36 cellular contexts compared by ENCODE assay signal in the genomic region with DNA sequence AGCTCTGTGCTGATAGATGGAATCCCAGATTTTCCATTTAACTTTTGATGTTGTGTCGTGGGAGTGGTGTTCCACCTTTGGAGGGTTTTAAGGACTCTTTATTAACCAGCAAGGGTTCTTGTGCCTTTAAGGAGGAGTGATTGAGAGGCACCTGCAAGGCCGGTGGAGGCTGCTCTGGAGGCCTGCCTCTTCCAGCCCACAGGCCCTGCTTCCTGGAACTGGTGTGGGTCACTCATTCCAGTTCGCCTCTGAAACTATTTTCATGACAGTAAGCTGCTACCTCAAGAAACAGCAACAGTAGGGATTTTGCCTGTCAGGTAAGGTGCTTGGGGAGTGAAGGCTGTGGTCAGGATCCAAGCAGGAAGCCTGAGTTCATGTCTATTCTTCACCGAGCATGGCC. TPM values are rescaled to one million over a fixed set of nuclear protein-coding genes. Genes with fewer than 3 reads are reported as not detected.
"Had no signal": no experiment of that assay in that cellular context is flagged by ENCODE, and none has a peak within 500 bp of the region (broad histone marks: within the 10 kb centered on the region; RNA-seq: fewer than 3 reads in every experiment).

No MANE protein-coding gene starts in this region.

- H3K9me3 Mint-ChIP-seq: activated CD4-positive, alpha-beta memory T cell treated with anti-CD3 and anti-CD28 coated beads, Interleukin-2, amount 10 ng/mL, durations not matched to agents 7 days and 5 days; activated naive CD4-positive, alpha-beta T cell treated with anti-CD3 and anti-CD28 coated beads, Interleukin-2, amount 50 U/mL, for 72 hours had no signal

- H3K4me3 Mint-ChIP-seq: activated CD4-positive, alpha-beta memory T cell treated with anti-CD3 and anti-CD28 coated beads, Interleukin-2, amount 10 ng/mL, durations not matched to agents 7 days and 5 days; activated CD8-positive, alpha-beta memory T cell treated with anti-CD3 and anti-CD28 coated beads, Interleukin-2, amount 10 ng/mL, durations not matched to agents 7 days and 5 days had no signal

- H2AFZ ChIP-seq: PC-9 had no signal

- H3K4me2 ChIP-seq: PC-9 had no signal

- H3K27ac ChIP-seq: adrenal gland, body of pancreas, breast epithelium, PC-9, SJCRH30, SK-N-MC, WERI-Rb-1 had no signal

- DNase-seq: activated CD4-positive, alpha-beta memory T cell treated with anti-CD3 and anti-CD28 coated beads, Interleukin-2, amount 10 ng/mL, durations not matched to agents 7 days and 5 days; activated CD4-positive, alpha-beta T cell treated with anti-CD3 and anti-CD28 coated beads for 1 hour; activated CD4-positive, alpha-beta T cell treated with anti-CD3 and anti-CD28 coated beads for 48 hours; activated CD4-positive, CD25-positive, alpha-beta regulatory T cell; activated CD8-positive, alpha-beta memory T cell treated with anti-CD3 and anti-CD28 coated beads for 24 hours; activated CD8-positive, alpha-beta memory T cell treated with anti-CD3 and anti-CD28 coated beads, Interleukin-2, amount 10 ng/mL, durations not matched to agents 7 days and 5 days; activated CD8-positive, alpha-beta memory T cell treated with anti-CD3 and anti-CD28 coated beads, Interleukin-2, amount 50 U/mL, for 48 hours; activated gamma-delta T cell; activated naive CD4-positive, alpha-beta T cell treated with Interleukin-2 at 50 U/mL for 16 hours; activated T-cell treated with anti-CD3 and anti-CD28 coated beads, Interleukin-2, amount 50 U/mL, for 48 hours; adrenal gland; body of pancreas; Karpas-422; KBM-7; MG63; NCI-H1048; NCI-H1105 treated with DMSO at 0.1 percent for 48 hours; NCI-H1436; NCI-H1694; NCI-H1930; NCI-H2081 treated with DMSO at 0.1 percent for 48 hours; NCI-H510A; NCI-H526; NCI-H748 treated with DMSO at 0.1 percent for 48 hours; NK-92 treated with Interleukin-12 subunit alpha and Interleukin-12 subunit beta, amount 100 ng/mL, for 24 hours; PC-9; SHP77; SJCRH30; T1000; WERI-Rb-1 had no signal

- H3K27ac Mint-ChIP-seq: activated CD4-positive, alpha-beta memory T cell treated with anti-CD3 and anti-CD28 coated beads, Interleukin-2, amount 10 ng/mL, durations not matched to agents 7 days and 5 days; activated CD8-positive, alpha-beta memory T cell treated with anti-CD3 and anti-CD28 coated beads, Interleukin-2, amount 10 ng/mL, durations not matched to agents 7 days and 5 days had no signal

- H3K9me3 ChIP-seq: adrenal gland, body of pancreas, breast epithelium, MG63, SJCRH30 had no signal

- ATAC-seq: activated CD8-positive, alpha-beta memory T cell treated with anti-CD3 and anti-CD28 coated beads, Interleukin-2, amount 10 ng/mL, durations not matched to agents 7 days and 5 days; activated naive CD4-positive, alpha-beta T cell treated with anti-CD3 and anti-CD28 coated beads, Interleukin-2, amount 50 U/mL, for 72 hours; body of pancreas had no signal

- H3K4me1 ChIP-seq: body of pancreas, breast epithelium had no signal

- H3K27me3 ChIP-seq: body of pancreas, breast epithelium, MG63 had no signal

- H3K4me1 Mint-ChIP-seq: activated CD4-positive, alpha-beta memory T cell treated with anti-CD3 and anti-CD28 coated beads, Interleukin-2, amount 10 ng/mL, durations not matched to agents 7 days and 5 days; activated CD8-positive, alpha-beta memory T cell treated with anti-CD3 and anti-CD28 coated beads, Interleukin-2, amount 10 ng/mL, durations not matched to agents 7 days and 5 days had no signal

- H3K36me3 Mint-ChIP-seq: activated CD8-positive, alpha-beta memory T cell treated with anti-CD3 and anti-CD28 coated beads, Interleukin-2, amount 10 ng/mL, durations not matched to agents 7 days and 5 days; activated naive CD4-positive, alpha-beta T cell treated with anti-CD3 and anti-CD28 coated beads, Interleukin-2, amount 50 U/mL, for 72 hours had no signal

- H3K36me3 ChIP-seq: adrenal gland, breast epithelium, MG63, SJCRH30, WERI-Rb-1 had no signal

- H3K4me3 ChIP-seq: adrenal gland, body of pancreas, breast epithelium, MG63, PC-9, SJCRH30, SK-N-MC had no signal

RNA-seq across cellular contexts. Expression of a gene that starts 58.8 kb away (rescaled TPM):
- total RNA-seq: activated CD4-positive, alpha-beta memory T cell treated with anti-CD3 and anti-CD28 coated beads, Interleukin-2, amount 10 ng/mL, durations not matched to agents 7 days and 5 days; activated CD8-positive, alpha-beta memory T cell treated with anti-CD3 and anti-CD28 coated beads, Interleukin-2, amount 10 ng/mL, durations not matched to agents 7 days and 5 days; activated naive CD4-positive, alpha-beta T cell treated with anti-CD3 and anti-CD28 coated beads, Interleukin-2, amount 50 U/mL, for 72 hours; OCI-LY7; SJCRH30; T-helper 1 cell treated with Interleukin-12 subunit alpha and Interleukin-12 subunit beta and Interleukin-4 antibody, amounts not matched to agents 30 ng/mL and 1 ng/mL, for 36 hours; T-helper 2 cell treated with Interferon-gamma antibody and Interleukin-4, amounts not matched to agents 100 ng/mL and 5 ng/mL, for 36 hours had no signal
